ENCODE assay signal across 1 cellular context in the genomic region with DNA sequence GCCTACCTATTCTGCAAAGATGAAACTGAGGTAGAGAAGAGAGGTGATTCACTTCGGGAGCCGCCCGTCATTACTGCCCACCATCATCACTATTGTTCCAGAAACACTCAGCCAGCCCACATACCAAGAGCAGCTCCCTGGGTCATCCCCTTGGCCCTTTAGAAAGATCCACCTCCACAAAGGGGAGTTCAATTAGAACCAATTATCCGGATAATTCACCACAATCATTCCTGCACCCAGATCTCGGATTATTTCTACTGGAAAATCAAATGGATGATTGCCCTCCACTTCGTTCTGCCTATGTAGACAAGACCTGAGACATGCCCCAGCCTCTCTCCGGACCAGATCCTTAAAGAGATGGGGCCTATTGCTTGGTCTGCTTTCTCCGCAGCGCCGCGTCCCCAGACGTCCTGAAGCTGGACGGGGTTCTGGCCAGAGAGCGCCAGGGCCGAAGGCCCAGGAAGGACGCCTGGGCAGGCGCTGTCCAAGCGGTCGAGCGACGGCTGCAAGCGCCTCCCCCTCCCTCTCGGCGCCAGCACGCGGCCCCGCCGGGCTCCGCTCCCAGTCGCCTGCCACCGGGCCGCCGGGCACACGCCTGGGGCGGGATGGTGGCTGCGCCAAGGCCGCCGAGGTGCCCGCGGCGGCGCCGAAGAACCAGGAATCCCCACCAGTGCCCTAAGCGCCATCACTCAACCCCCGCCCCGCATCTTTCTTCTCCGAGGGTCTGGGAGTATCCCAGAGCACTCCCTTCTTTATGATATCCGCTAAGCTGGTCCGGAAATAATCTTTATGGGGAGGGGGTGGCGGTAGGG.
TF ChIP-seq lines count a peak whose summit lies in the region.

No MANE protein-coding gene starts in this region.

TF ChIP-seq in K562, 482 proteins besides CTCF, POLR2A, EP300 and RAD21:
- no peak for TF ChIP-seq ZNF75A (CRISPR knock-in tag; IDR thresholded peaks at IDR 0.05)
- TF ChIP-seq TSHZ1 (CRISPR knock-in tag; IDR thresholded peaks at IDR 0.05) = no peak
- peak; percentile 63; the same call in 1 of the 2 replicates for TF ChIP-seq ZSCAN29 (IDR thresholded peaks at IDR 0.05)
- no peak for TF ChIP-seq MCM7 (IDR thresholded peaks at IDR 0.05)
- TF ChIP-seq HDAC2 (IDR thresholded peaks at IDR 0.05) = no peak
